8 cellular contexts compared by ENCODE assay signal in genomic region chr2:64767670-64768425, GRCh38.
DNase-seq lines count a peak whose midpoint lies in the region; ATAC-seq and FAIRE-seq lines count a peak whose summit lies in the region.

No MANE protein-coding gene starts in this region.

- FAIRE-seq in HTR-8/SVneo (lab: Jason Lieb, UNC) = peak; percentile 85

- H3K9ac ChIP-seq in NT2/D1 (ENCODE audit: insufficient read length, low read depth) (peak overlapping the region; percentile 76), mucosa of rectum (ENCODE audit: low read depth in 1 of 2, low read length in 2 of 2) (peak overlapping the region; percentile 83 to 93)

- DNase-seq in DMS 273 treated with DMSO at 0.1 percent for 48 hours (lab: John Stamatoyannopoulos, UW) = peak; percentile 60
- DNase-seq in HTR-8/SVneo (ENCODE audit: insufficient read length, low spot score) = peak; percentile 83
- DNase-seq in NT2/D1 (ENCODE audit: low read depth, low spot score) = peak; percentile 70
- peak; percentile 64 for DNase-seq in activated T-cell treated with anti-CD3 and anti-CD28 coated beads for 24 hours (ENCODE audit: low read depth)
- DNase-seq in epithelial cell of prostate (ENCODE audit: low read depth, low spot score) = no peak
- peak; percentile 37 to 59 for DNase-seq in stimulated activated CD8-positive, alpha-beta memory T cell treated with anti-CD3 and anti-CD28 coated beads, Interleukin-7, amount 100 ng/mL, for 1 hour (ENCODE audit: low read depth in 2 of 2)

- H3K36me3 ChIP-seq in NT2/D1 (ENCODE audit: insufficient read depth, insufficient read length, low read length) (no peaks in the 10 kb centered on the region), mucosa of rectum (ENCODE audit: control insufficient read depth in 2 of 2, insufficient read depth in 2 of 2, low read length in 2 of 2) (no peaks in the 10 kb centered on the region)

- H3K9me3 ChIP-seq in NT2/D1 (ENCODE audit: insufficient read depth, low read length) (no peaks in the 10 kb centered on the region), mucosa of rectum (ENCODE audit: control insufficient read depth in 2 of 2, low read length in 2 of 2) (no peaks in the 10 kb centered on the region)

- H3K27ac ChIP-seq in epithelial cell of prostate (peak overlapping the region; percentile 77), mucosa of rectum (ENCODE audit: low read depth in 2 of 2, low read length in 2 of 2) (peak overlapping the region; percentile 93 to 94)

- H3K4me3 ChIP-seq in NT2/D1 (ENCODE audit: insufficient read length, low read depth) (peak overlapping the region; percentile 34), mucosa of rectum (ENCODE audit: low read length in 2 of 2) (peak overlapping the region; percentile 78 to 81)

- H3K4me1 ChIP-seq in NT2/D1 (ENCODE audit: insufficient read depth, insufficient read length) (peaks cover 9% of the 10 kb centered on the region), mucosa of rectum (ENCODE audit: control insufficient read depth in 2 of 2, insufficient read depth in 2 of 2, low read length in 2 of 2) (peaks cover 9 to 23% of the 10 kb centered on the region in 2 donors)

- ATAC-seq in GM21390 (IDR thresholded peaks at IDR 0.05; ENCODE audit: unreplicated experiment) = peak; percentile 80

- peaks cover 16% of the 10 kb centered on the region for H3K27me3 ChIP-seq in NT2/D1 (ENCODE audit: insufficient read depth, insufficient read length)
- no peaks in the 10 kb centered on the region for H3K27me3 ChIP-seq in mucosa of rectum (ENCODE audit: control insufficient read depth in 2 of 2, insufficient read depth in 2 of 2, low read length in 2 of 2)
